ENCODE assay signal across 26 cellular contexts in genomic region chr6:54074109-54074508, GRCh38. TPM values are rescaled to one million over a fixed set of nuclear protein-coding genes. Genes with fewer than 3 reads are reported as not detected.
"Had no signal": no experiment of that assay in that cellular context is flagged by ENCODE, and none has a peak within 500 bp of the region (broad histone marks: within the 10 kb centered on the region; RNA-seq: fewer than 3 reads in every experiment).

No MANE protein-coding gene starts in this region.

- H3K9me3 Mint-ChIP-seq: activated B cell treated with CpG ODN at 0.5 μM for 24 hours; activated CD4-positive, alpha-beta memory T cell treated with anti-CD3 and anti-CD28 coated beads for 36 hours; activated CD4-positive, alpha-beta T cell treated with anti-CD3 and anti-CD28 coated beads, Interleukin-2, amount 10 ng/mL, durations not matched to agents 24 days and 14 days; activated naive CD4-positive, alpha-beta T cell treated with anti-CD3 and anti-CD28 coated beads for 36 hours had no signal

- H3K36me3 Mint-ChIP-seq: activated CD4-positive, alpha-beta memory T cell treated with anti-CD3 and anti-CD28 coated beads for 36 hours; activated naive CD8-positive, alpha-beta T cell had no signal

- H3K9me3 ChIP-seq: MG63 had no signal

- H3K4me3 ChIP-seq: cardiac muscle cell, MG63 had no signal

- ATAC-seq: activated T-cell treated with anti-CD3 and anti-CD28 coated beads, Interleukin-2, amount 50 U/mL, for 4 hours; PC-3; T-helper 17 cell had no signal

- H3K4me1 Mint-ChIP-seq: activated B cell treated with CpG ODN at 0.5 μM for 24 hours; activated CD4-positive, alpha-beta T cell treated with anti-CD3 and anti-CD28 coated beads, Interleukin-2, amount 10 ng/mL, durations not matched to agents 24 days and 14 days; T-helper 17 cell had no signal

- DNase-seq: activated B cell treated with CpG ODN at 0.5 μM for 24 hours; activated CD4-positive, alpha-beta memory T cell treated with anti-CD3 and anti-CD28 coated beads for 36 hours; activated CD4-positive, alpha-beta T cell treated with anti-CD3 and anti-CD28 coated beads for 1 hour; activated CD4-positive, alpha-beta T cell treated with anti-CD3 and anti-CD28 coated beads, Interleukin-2, amount 10 ng/mL, durations not matched to agents 24 days and 14 days; activated CD8-positive, alpha-beta memory T cell treated with anti-CD3 and anti-CD28 coated beads for 24 hours; activated gamma-delta T cell; activated naive CD4-positive, alpha-beta T cell treated with anti-CD3 and anti-CD28 coated beads for 36 hours; activated T-cell treated with anti-CD3 and anti-CD28 coated beads, Interleukin-2, amount 50 U/mL, for 4 hours; brain microvascular endothelial cell; MG63; NCI-H1092 treated with DMSO at 0.1 percent for 48 hours; NCI-H1417 treated with DMSO at 0.1 percent for 48 hours; NCI-H1694; NCI-H2029; NCI-H2107; NCI-H2171 treated with DMSO at 0.1 percent for 48 hours; NCI-H226; NCI-H69; NK-92 treated with Interleukin-12 subunit alpha and Interleukin-12 subunit beta, amount 100 ng/mL, for 24 hours; PC-3; SHP77; T-helper 17 cell; T-helper 9 cell had no signal

- H3K4me3 Mint-ChIP-seq: activated B cell treated with CpG ODN at 0.5 μM for 24 hours; activated CD4-positive, alpha-beta memory T cell treated with anti-CD3 and anti-CD28 coated beads for 36 hours; activated CD4-positive, alpha-beta T cell treated with anti-CD3 and anti-CD28 coated beads, Interleukin-2, amount 10 ng/mL, durations not matched to agents 24 days and 14 days; activated naive CD4-positive, alpha-beta T cell treated with anti-CD3 and anti-CD28 coated beads for 36 hours; activated naive CD8-positive, alpha-beta T cell; activated T-cell treated with anti-CD3 and anti-CD28 coated beads, Interleukin-2, amount 50 U/mL, for 4 hours; T-helper 17 cell had no signal

- H3K27ac Mint-ChIP-seq: activated B cell treated with CpG ODN at 0.5 μM for 24 hours; activated CD4-positive, alpha-beta memory T cell treated with anti-CD3 and anti-CD28 coated beads for 36 hours; activated CD4-positive, alpha-beta T cell treated with anti-CD3 and anti-CD28 coated beads, Interleukin-2, amount 10 ng/mL, durations not matched to agents 24 days and 14 days; activated naive CD4-positive, alpha-beta T cell treated with anti-CD3 and anti-CD28 coated beads for 36 hours; activated naive CD8-positive, alpha-beta T cell; T-helper 17 cell had no signal

- H3K27me3 Mint-ChIP-seq: activated B cell treated with CpG ODN at 0.5 μM for 24 hours; activated CD4-positive, alpha-beta memory T cell treated with anti-CD3 and anti-CD28 coated beads for 36 hours; activated CD4-positive, alpha-beta T cell treated with anti-CD3 and anti-CD28 coated beads, Interleukin-2, amount 10 ng/mL, durations not matched to agents 24 days and 14 days had no signal

- H3K27ac ChIP-seq: brain microvascular endothelial cell, cardiac muscle cell had no signal

- H3K27me3 ChIP-seq: brain microvascular endothelial cell, cardiac muscle cell, MG63 had no signal

- H3K36me3 ChIP-seq: brain microvascular endothelial cell, cardiac muscle cell, MG63 had no signal

RNA-seq across cellular contexts. Expression of gene MLIP, which starts 37.1 kb away (rescaled TPM):
- total RNA-seq: activated B cell treated with CpG ODN at 0.5 μM for 24 hours; activated CD4-positive, alpha-beta memory T cell treated with anti-CD3 and anti-CD28 coated beads for 36 hours; activated CD4-positive, alpha-beta T cell treated with anti-CD3 and anti-CD28 coated beads, Interleukin-2, amount 10 ng/mL, durations not matched to agents 24 days and 14 days; activated naive CD4-positive, alpha-beta T cell treated with anti-CD3 and anti-CD28 coated beads for 36 hours; activated T-cell treated with anti-CD3 and anti-CD28 coated beads, Interleukin-2, amount 50 U/mL, for 4 hours; NCI-H460; PC-3; T-helper 17 cell had no signal
